Comparison of ENCODE assay signal across 9 cellular contexts in genomic region chr1:12475158-12475934, GRCh38.
DNase-seq lines count a peak whose midpoint lies in the region; ATAC-seq, FAIRE-seq and TF ChIP-seq lines count a peak whose summit lies in the region.
"Had no signal": no experiment of that assay in that cellular context is flagged by ENCODE, and none has a peak within 500 bp of the region (broad histone marks: within the 10 kb centered on the region; RNA-seq: fewer than 3 reads in every experiment).

No MANE protein-coding gene starts in this region.

- H3K36me3 Mint-ChIP-seq in naive B cell, result no peaks in the 10 kb centered on the region

- H3K4me2 ChIP-seq in IMR-90 (ENCODE audit: low read depth, low read length) (no peak overlapping the region), neuronal stem cell (ENCODE audit: insufficient read depth, low read length, poor library complexity, severe bottlenecking) (no peak overlapping the region)

- no peak for ATAC-seq in IMR-90 (ENCODE audit: low read depth)
- no peak for ATAC-seq in naive B cell (ENCODE audit: low read depth in 2 of 2)

- peak overlapping the region in 5 of 8 donors; percentile 9 to 83 (median 50) for H3K4me3 Mint-ChIP-seq in naive B cell

- TF ChIP-seq RAD21 in IMR-90 (IDR thresholded peaks at IDR 0.05; ENCODE audit: low read length), result no peak

- peak overlapping the region; percentile 47 to 96 (median 88) for H3K27ac Mint-ChIP-seq in naive B cell

- H2BK20ac ChIP-seq in IMR-90 (ENCODE audit: low read depth, low read length), result peak overlapping the region; percentile 47

- no peak overlapping the region for H3K56ac ChIP-seq in IMR-90 (ENCODE audit: extremely low read depth, insufficient read depth, low read length)

- H3K9me3 Mint-ChIP-seq in naive B cell, result peaks cover 0 to 1% (median 0%) of the 10 kb centered on the region in 7 donors

- H4K8ac ChIP-seq in IMR-90 (ENCODE audit: low read depth in 2 of 2, low read length in 2 of 2) (peak overlapping the region in 1 of 2 experiments; percentile 24; a peak in 1 of 4 replicates), neuronal stem cell (ENCODE audit: low read depth, low read length) (no peak overlapping the region)

- no peak for TF ChIP-seq CTCF in 22Rv1 (IDR thresholded peaks at IDR 0.05)
- no peak for TF ChIP-seq CTCF in IMR-90 (conservative IDR thresholded peaks at IDR 0.05; ENCODE audit: low read depth, low read length)
- TF ChIP-seq CTCF in bronchial epithelial cell (IDR thresholded peaks at IDR 0.05; ENCODE audit: insufficient read depth, low read length, severe bottlenecking), result no peak

- peaks cover 73 to 96% (median 87%) of the 10 kb centered on the region in 3 donors for H3K4me1 Mint-ChIP-seq in naive B cell

- H3K4me1 ChIP-seq in IMR-90 (ENCODE audit: control insufficient read depth, insufficient read depth, low read length) (peaks cover 36% of the 10 kb centered on the region), neuronal stem cell (ENCODE audit: control insufficient read depth in 2 of 2, insufficient read depth in 1 of 2, low read depth in 1 of 2, low read length in 2 of 2) (peaks cover 0 to 13% of the 10 kb centered on the region in 2 donors)

- H2AK5ac ChIP-seq in IMR-90 (ENCODE audit: low read depth, low read length) (peak overlapping the region; percentile 64; the same call in 1 of the 2 replicates), neuronal stem cell (ENCODE audit: low read depth, low read length) (no peak overlapping the region)

- H3K9me1 ChIP-seq in IMR-90 (ENCODE audit: insufficient read depth, low read length), result peaks cover 22% of the 10 kb centered on the region

- H3K27ac ChIP-seq in 22Rv1, result peak overlapping the region; percentile 83
- no peak overlapping the region for H3K27ac ChIP-seq in IMR-90 (ENCODE audit: insufficient read depth, low read length)
- H3K27ac ChIP-seq in neuronal stem cell (replicated peaks; ENCODE audit: low read length), result no peak overlapping the region

- H3K9me3 ChIP-seq in IMR-90 (ENCODE audit: control insufficient read depth, insufficient read depth, low read length), result no peaks in the 10 kb centered on the region
- peaks cover 2 to 12% of the 10 kb centered on the region in 2 donors for H3K9me3 ChIP-seq in neuronal stem cell (replicated peaks in 1 of 2; ENCODE audit: control insufficient read depth in 2 of 2, insufficient read depth in 1 of 2, low read depth in 1 of 2, low read length in 2 of 2)

- H4K91ac ChIP-seq in IMR-90 (ENCODE audit: insufficient read depth, low read depth, low read length), result peak overlapping the region; percentile 42; the same call in 1 of the 2 replicates
- H4K91ac ChIP-seq in neuronal stem cell (ENCODE audit: low read depth, low read length, poor library complexity), result no peak overlapping the region

- FAIRE-seq in bronchial epithelial cell (lab: Jason Lieb, UNC), result no peak

- POLR2A ChIA-PET in IMR-90 (lab: Charles Lee; ENCODE audit: unreplicated experiment), result no interaction called here

- no peak overlapping the region for H3K9ac ChIP-seq in IMR-90 (ENCODE audit: low read depth, low read length)
- no peak overlapping the region for H3K9ac ChIP-seq in neuronal stem cell (ENCODE audit: low read depth, low read length, poor library complexity)

- peaks cover 13 to 20% of the 10 kb centered on the region in 2 experiments; a peak in 3 of 4 replicates for H3K79me1 ChIP-seq in IMR-90 (ENCODE audit: low read depth in 1 of 2, low read length in 2 of 2)
- H3K79me1 ChIP-seq in neuronal stem cell (ENCODE audit: low read depth, low read length), result no peaks in the 10 kb centered on the region

- dilution Hi-C loops in IMR-90 (cut with HindIII; ENCODE audit: low sequenced_read_pairs, unreplicated experiment), result no loop called here

- H3K4me3 ChIP-seq in IMR-90 (ENCODE audit: insufficient read depth, low read depth, low read length) (no peak overlapping the region), bronchial epithelial cell (ENCODE audit: low read depth, low read length) (no peak overlapping the region), neuronal stem cell (ENCODE audit: low read length in 2 of 2) (no peak overlapping the region)

- peak overlapping the region; percentile 68; the same call in 1 of the 2 replicates for H4K5ac ChIP-seq in IMR-90 (ENCODE audit: low read depth, low read length)

- H2BK120ac ChIP-seq in IMR-90 (ENCODE audit: low read depth, low read length) (peak overlapping the region; percentile 38), neuronal stem cell (ENCODE audit: low read depth, low read length) (no peak overlapping the region)

- no peaks in the 10 kb centered on the region for H4K20me1 ChIP-seq in IMR-90 (ENCODE audit: insufficient read depth, low read length)

- no peak overlapping the region for H2BK12ac ChIP-seq in neuronal stem cell (ENCODE audit: low read length)

- WGBS in IMR-90 (ENCODE audit: extremely low coverage in 2 of 2, insufficient read length in 1 of 2), 2 experiments, result no CpG with 5 or more reads among the region's 4 CpGs
- no CpG with 5 or more reads among the region's 4 CpGs for WGBS in neuronal stem cell (ENCODE audit: extremely low coverage in 2 of 2, insufficient read length in 2 of 2, insufficient replicate concordance in 1 of 2), 2 donors

- H2BK15ac ChIP-seq in IMR-90 (ENCODE audit: low read depth, low read length) (peak overlapping the region; percentile 15; the same call in 2 of the 3 replicates), neuronal stem cell (ENCODE audit: low read length) (no peak overlapping the region)

- TF ChIP-seq POLR2A in IMR-90 (IDR thresholded peaks at IDR 0.05; ENCODE audit: low read depth, low read length), result no peak

- 0 out of 2 replicates have a peak overlapping the region, but pooled peaks have one; percentile 19 for H3K23ac ChIP-seq in IMR-90 (ENCODE audit: low read depth, low read length)
- H3K23ac ChIP-seq in neuronal stem cell (ENCODE audit: low read depth, low read length, poor library complexity), result no peak overlapping the region

- peak overlapping the region; percentile 69; the same call in 1 of the 2 replicates for H3K14ac ChIP-seq in IMR-90 (replicated peaks; ENCODE audit: low read depth, low read length)
- H3K14ac ChIP-seq in neuronal stem cell (ENCODE audit: low read length), result no peak overlapping the region

- intact Hi-C loops in IMR-90 (cut with micrococcal nuclease), result no loop called here

- H2AK9ac ChIP-seq in IMR-90 (replicated peaks; ENCODE audit: low read depth, low read length, poor library complexity), result no peak overlapping the region

- H2AFZ ChIP-seq in IMR-90 (replicated peaks; ENCODE audit: low read length, poor library complexity) (no peak overlapping the region), neuronal stem cell (ENCODE audit: low read length) (no peak overlapping the region)

- no peaks in the 10 kb centered on the region for H3K27me3 Mint-ChIP-seq in naive B cell

- H3K4ac ChIP-seq in IMR-90 (ENCODE audit: low read depth, low read length) (peak overlapping the region; percentile 53), neuronal stem cell (ENCODE audit: low read length) (no peak overlapping the region)

- H3K18ac ChIP-seq in IMR-90 (ENCODE audit: low read depth, low read length) (peak overlapping the region; percentile 77), neuronal stem cell (ENCODE audit: low read length) (no peak overlapping the region)

- H2BK5ac ChIP-seq in IMR-90 (ENCODE audit: low read depth, low read length, poor library complexity, severe bottlenecking) (no peak overlapping the region), neuronal stem cell (ENCODE audit: low read length) (no peak overlapping the region)

- DNase-seq in IMR-90 (no peak), bronchial epithelial cell (ENCODE audit: low read depth) (peak; percentile 34), naive B cell (no peak), neuronal stem cell (ENCODE audit: low spot score) (no peak), SHP77 treated with DMSO at 0.1 percent for 48 hours (lab: John Stamatoyannopoulos, UW) (no peak), KBM-7 (no peak), AG08395 (ENCODE audit: low spot score) (no peak)
- DNase-seq: EL had no signal

- BruUV-seq in IMR-90 (replicated peaks; lab: Mats Ljungman, UMichigan), result no TSS peak

- H3K36me3 ChIP-seq in IMR-90 (ENCODE audit: control insufficient read depth, insufficient read depth, low read length) (no peaks in the 10 kb centered on the region; the same call in 1 of the 2 replicates), bronchial epithelial cell (ENCODE audit: control insufficient read depth, insufficient read depth, low read length) (peaks cover 2% of the 10 kb centered on the region), neuronal stem cell (replicated peaks in 1 of 2; ENCODE audit: control insufficient read depth in 2 of 2, insufficient read depth in 2 of 2, low read length in 2 of 2) (no peaks in the 10 kb centered on the region)

- H3K27me3 ChIP-seq in IMR-90 (ENCODE audit: control insufficient read depth, insufficient read depth, low read length) (no peaks in the 10 kb centered on the region), bronchial epithelial cell (ENCODE audit: control insufficient read depth, insufficient read depth, low read length) (no peaks in the 10 kb centered on the region), neuronal stem cell (ENCODE audit: control insufficient read depth in 3 of 3, insufficient read depth in 3 of 3, low read depth in 1 of 3, low read length in 3 of 3) (no peaks in the 10 kb centered on the region)

- in situ Hi-C loops in IMR-90 (cut with MboI; ENCODE audit: low sequenced_read_pairs), result no loop called here
- in situ Hi-C loops in KBM-7 (cut with MboI; ENCODE audit: low pct_unique_long_range_greater_than_20kb, low sequenced_read_pairs), result no loop called here

- CTCF ChIA-PET in IMR-90 (lab: Yijun Ruan, JAX), result interaction anchor here (0.7 kb wide), 1 partner anchor 121 kb away, joined by 3 read pairs; no protein-coding TSS in a partner anchor

TF ChIP-seq in IMR-90, 13 proteins besides CTCF, POLR2A, EP300 and RAD21 (continues in another document):
- no peak for TF ChIP-seq SMC3 (IDR thresholded peaks at IDR 0.05; ENCODE audit: low read depth, low read length)
- no peak for TF ChIP-seq CHD1 (IDR thresholded peaks at IDR 0.05; ENCODE audit: low read depth, low read length)
- no peak for TF ChIP-seq ELK1 (IDR thresholded peaks at IDR 0.05; ENCODE audit: borderline replicate concordance, low read depth, low read length)
- no peak for TF ChIP-seq FOS (IDR thresholded peaks at IDR 0.05; ENCODE audit: low read depth, low read length)
